1 cellular context compared by ENCODE assay signal in genomic region chr2:69829243-69830044, GRCh38.
TF ChIP-seq lines count a peak whose summit lies in the region.

GMCL1 (plus strand) TSS chr2:69829660; CDS start chr2:69829893, 233 bp downstream.

TF ChIP-seq in K562, 482 proteins besides CTCF, POLR2A, EP300 and RAD21 (continued from another document and continues in another):
- TF ChIP-seq HNRNPK (IDR thresholded peaks at IDR 0.05; ENCODE audit: low read depth, low read length, poor library complexity, severe bottlenecking) (no peak), XRCC3 (IDR thresholded peaks at IDR 0.05) (no peak), NR1H2 (CRISPR knock-in tag; IDR thresholded peaks at IDR 0.05) (0 out of 2 replicates have a peak, but pooled peaks have one; percentile 37), RAD51 (IDR thresholded peaks at IDR 0.05; ENCODE audit: borderline replicate concordance, low read depth) (no peak), ZNF212 (CRISPR knock-in tag; IDR thresholded peaks at IDR 0.05) (no peak), ZNF75A (CRISPR knock-in tag; IDR thresholded peaks at IDR 0.05) (no peak), ZNF384 (IDR thresholded peaks at IDR 0.05; ENCODE audit: low read depth, low read length) (no peak), ZNF134 (CRISPR knock-in tag; conservative IDR thresholded peaks at IDR 0.05) (no peak), ZBED1 (IDR thresholded peaks at IDR 0.05) (peak; percentile 82; the same call in 1 of the 2 replicates), ZNF253 (CRISPR knock-in tag; conservative IDR thresholded peaks at IDR 0.05) (no peak), FOXJ3 (CRISPR knock-in tag; IDR thresholded peaks at IDR 0.05) (no peak), PBX2 (CRISPR knock-in tag; IDR thresholded peaks at IDR 0.05; ENCODE audit: low read depth) (no peak), PBX2 (tag; conservative IDR thresholded peaks at IDR 0.05; ENCODE audit: low read depth) (no peak), ZBTB9 (CRISPR knock-in tag; IDR thresholded peaks at IDR 0.05) (0 out of 2 replicates have a peak, but pooled peaks have one; percentile 65), THRAP3 (IDR thresholded peaks at IDR 0.05; ENCODE audit: borderline replicate concordance) (no peak), CGGBP1 (CRISPR knock-in tag; IDR thresholded peaks at IDR 0.05) (no peak), TEAD2 (tag; IDR thresholded peaks at IDR 0.05) (no peak), HIVEP1 (CRISPR knock-in tag; IDR thresholded peaks at IDR 0.05) (no peak), ZC3H4 (CRISPR knock-in tag; IDR thresholded peaks at IDR 0.05; ENCODE audit: borderline replicate concordance) (no peak), ZNF655 (CRISPR knock-in tag; IDR thresholded peaks at IDR 0.05) (no peak), TOE1 (IDR thresholded peaks at IDR 0.05; ENCODE audit: borderline replicate concordance) (0 out of 2 replicates have a peak, but pooled peaks have one; percentile 13), TOE1 (CRISPR knock-in tag; IDR thresholded peaks at IDR 0.05; ENCODE audit: borderline replicate concordance, low read depth) (peak; percentile 86; the same call in 1 of the 2 replicates), SRSF7 (optimal IDR thresholded peaks at IDR 0.05; ENCODE audit: low read depth, low read length) (no peak), HSF4 (CRISPR knock-in tag; IDR thresholded peaks at IDR 0.05; ENCODE audit: borderline replicate concordance) (no peak), RBM34 (IDR thresholded peaks at IDR 0.05; ENCODE audit: borderline replicate concordance, insufficient read depth, low read length) (0 out of 2 replicates have a peak, but pooled peaks have one; percentile 22), KDM4B (IDR thresholded peaks at IDR 0.05; ENCODE audit: borderline replicate concordance in 2 of 2, low read depth in 1 of 2) (no peak; a peak in 1 of 4 replicates), ZKSCAN8 (CRISPR knock-in tag; IDR thresholded peaks at IDR 0.05) (no peak), EWSR1 (IDR thresholded peaks at IDR 0.05; ENCODE audit: borderline replicate concordance, low read depth, partially characterized antibody) (no peak), ELF4 (CRISPR knock-in tag; IDR thresholded peaks at IDR 0.05) (no peak), ZFP30 (CRISPR knock-in tag; IDR thresholded peaks at IDR 0.05; ENCODE audit: borderline replicate concordance) (no peak), TAF7 (tag; IDR thresholded peaks at IDR 0.05) (no peak; the same call in 1 of the 2 replicates), SOX6 (IDR thresholded peaks at IDR 0.05) (peak; percentile 25; the same call in 1 of the 2 replicates), ZNF589 (CRISPR knock-in tag; IDR thresholded peaks at IDR 0.05; ENCODE audit: low read depth) (no peak), KLF1 (tag; IDR thresholded peaks at IDR 0.05) (peak; percentile 80; the same call in 1 of the 2 replicates), ILF3 (IDR thresholded peaks at IDR 0.05; ENCODE audit: borderline replicate concordance) (no peak), AFF4 (CRISPR knock-in tag; IDR thresholded peaks at IDR 0.05) (no peak), TRIM24 (IDR thresholded peaks at IDR 0.05) (peak; percentile 56 to 70; a peak in 1 of 4 replicates)
- TF ChIP-seq, protein P1, sequence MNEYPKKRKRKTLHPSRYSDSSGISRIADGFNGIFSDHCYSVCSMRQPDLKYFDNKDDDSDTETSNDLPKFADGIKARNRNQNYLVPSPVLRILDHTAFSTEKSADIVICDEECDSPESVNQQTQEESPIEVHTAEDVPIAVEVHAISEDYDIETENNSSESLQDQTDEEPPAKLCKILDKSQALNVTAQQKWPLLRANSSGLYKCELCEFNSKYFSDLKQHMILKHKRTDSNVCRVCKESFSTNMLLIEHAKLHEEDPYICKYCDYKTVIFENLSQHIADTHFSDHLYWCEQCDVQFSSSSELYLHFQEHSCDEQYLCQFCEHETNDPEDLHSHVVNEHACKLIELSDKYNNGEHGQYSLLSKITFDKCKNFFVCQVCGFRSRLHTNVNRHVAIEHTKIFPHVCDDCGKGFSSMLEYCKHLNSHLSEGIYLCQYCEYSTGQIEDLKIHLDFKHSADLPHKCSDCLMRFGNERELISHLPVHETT (CRISPR knock-in tag; conservative IDR thresholded peaks at IDR 0.05 in 1 of 2, IDR thresholded peaks at IDR 0.05 in 1 of 2) = peak in 1 of 2 experiments; percentile 63; a peak in 1 of 4 replicates
- TF ChIP-seq, protein P2, sequence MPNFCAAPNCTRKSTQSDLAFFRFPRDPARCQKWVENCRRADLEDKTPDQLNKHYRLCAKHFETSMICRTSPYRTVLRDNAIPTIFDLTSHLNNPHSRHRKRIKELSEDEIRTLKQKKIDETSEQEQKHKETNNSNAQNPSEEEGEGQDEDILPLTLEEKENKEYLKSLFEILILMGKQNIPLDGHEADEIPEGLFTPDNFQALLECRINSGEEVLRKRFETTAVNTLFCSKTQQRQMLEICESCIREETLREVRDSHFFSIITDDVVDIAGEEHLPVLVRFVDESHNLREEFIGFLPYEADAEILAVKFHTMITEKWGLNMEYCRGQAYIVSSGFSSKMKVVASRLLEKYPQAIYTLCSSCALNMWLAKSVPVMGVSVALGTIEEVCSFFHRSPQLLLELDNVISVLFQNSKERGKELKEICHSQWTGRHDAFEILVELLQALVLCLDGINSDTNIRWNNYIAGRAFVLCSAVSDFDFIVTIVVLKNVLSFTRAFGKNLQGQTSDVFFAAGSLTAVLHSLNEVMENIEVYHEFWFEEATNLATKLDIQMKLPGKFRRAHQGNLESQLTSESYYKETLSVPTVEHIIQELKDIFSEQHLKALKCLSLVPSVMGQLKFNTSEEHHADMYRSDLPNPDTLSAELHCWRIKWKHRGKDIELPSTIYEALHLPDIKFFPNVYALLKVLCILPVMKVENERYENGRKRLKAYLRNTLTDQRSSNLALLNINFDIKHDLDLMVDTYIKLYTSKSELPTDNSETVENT (CRISPR knock-in tag; IDR thresholded peaks at IDR 0.05) = no peak; the same call in 1 of the 2 replicates
- TF ChIP-seq, protein P3, sequence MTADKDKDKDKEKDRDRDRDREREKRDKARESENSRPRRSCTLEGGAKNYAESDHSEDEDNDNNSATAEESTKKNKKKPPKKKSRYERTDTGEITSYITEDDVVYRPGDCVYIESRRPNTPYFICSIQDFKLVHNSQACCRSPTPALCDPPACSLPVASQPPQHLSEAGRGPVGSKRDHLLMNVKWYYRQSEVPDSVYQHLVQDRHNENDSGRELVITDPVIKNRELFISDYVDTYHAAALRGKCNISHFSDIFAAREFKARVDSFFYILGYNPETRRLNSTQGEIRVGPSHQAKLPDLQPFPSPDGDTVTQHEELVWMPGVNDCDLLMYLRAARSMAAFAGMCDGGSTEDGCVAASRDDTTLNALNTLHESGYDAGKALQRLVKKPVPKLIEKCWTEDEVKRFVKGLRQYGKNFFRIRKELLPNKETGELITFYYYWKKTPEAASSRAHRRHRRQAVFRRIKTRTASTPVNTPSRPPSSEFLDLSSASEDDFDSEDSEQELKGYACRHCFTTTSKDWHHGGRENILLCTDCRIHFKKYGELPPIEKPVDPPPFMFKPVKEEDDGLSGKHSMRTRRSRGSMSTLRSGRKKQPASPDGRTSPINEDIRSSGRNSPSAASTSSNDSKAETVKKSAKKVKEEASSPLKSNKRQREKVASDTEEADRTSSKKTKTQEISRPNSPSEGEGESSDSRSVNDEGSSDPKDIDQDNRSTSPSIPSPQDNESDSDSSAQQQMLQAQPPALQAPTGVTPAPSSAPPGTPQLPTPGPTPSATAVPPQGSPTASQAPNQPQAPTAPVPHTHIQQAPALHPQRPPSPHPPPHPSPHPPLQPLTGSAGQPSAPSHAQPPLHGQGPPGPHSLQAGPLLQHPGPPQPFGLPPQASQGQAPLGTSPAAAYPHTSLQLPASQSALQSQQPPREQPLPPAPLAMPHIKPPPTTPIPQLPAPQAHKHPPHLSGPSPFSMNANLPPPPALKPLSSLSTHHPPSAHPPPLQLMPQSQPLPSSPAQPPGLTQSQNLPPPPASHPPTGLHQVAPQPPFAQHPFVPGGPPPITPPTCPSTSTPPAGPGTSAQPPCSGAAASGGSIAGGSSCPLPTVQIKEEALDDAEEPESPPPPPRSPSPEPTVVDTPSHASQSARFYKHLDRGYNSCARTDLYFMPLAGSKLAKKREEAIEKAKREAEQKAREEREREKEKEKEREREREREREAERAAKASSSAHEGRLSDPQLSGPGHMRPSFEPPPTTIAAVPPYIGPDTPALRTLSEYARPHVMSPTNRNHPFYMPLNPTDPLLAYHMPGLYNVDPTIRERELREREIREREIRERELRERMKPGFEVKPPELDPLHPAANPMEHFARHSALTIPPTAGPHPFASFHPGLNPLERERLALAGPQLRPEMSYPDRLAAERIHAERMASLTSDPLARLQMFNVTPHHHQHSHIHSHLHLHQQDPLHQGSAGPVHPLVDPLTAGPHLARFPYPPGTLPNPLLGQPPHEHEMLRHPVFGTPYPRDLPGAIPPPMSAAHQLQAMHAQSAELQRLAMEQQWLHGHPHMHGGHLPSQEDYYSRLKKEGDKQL (CRISPR knock-in tag; IDR thresholded peaks at IDR 0.05; ENCODE audit: borderline replicate concordance) = no peak
- TF ChIP-seq, protein P4, sequence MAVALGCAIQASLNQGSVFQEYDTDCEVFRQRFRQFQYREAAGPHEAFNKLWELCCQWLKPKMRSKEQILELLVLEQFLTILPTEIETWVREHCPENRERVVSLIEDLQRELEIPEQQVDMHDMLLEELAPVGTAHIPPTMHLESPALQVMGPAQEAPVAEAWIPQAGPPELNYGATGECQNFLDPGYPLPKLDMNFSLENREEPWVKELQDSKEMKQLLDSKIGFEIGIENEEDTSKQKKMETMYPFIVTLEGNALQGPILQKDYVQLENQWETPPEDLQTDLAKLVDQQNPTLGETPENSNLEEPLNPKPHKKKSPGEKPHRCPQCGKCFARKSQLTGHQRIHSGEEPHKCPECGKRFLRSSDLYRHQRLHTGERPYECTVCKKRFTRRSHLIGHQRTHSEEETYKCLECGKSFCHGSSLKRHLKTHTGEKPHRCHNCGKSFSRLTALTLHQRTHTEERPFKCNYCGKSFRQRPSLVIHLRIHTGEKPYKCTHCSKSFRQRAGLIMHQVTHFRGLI (CRISPR knock-in tag; IDR thresholded peaks at IDR 0.05) = no peak
